In genomic region chr3:32237670-32238026, GRCh38 we compare ENCODE assay signal across 7 cellular contexts. TPM values are rescaled to one million over a fixed set of nuclear protein-coding genes. Genes with fewer than 3 reads are reported as not detected.
DNase-seq lines count a peak whose midpoint lies in the region; FAIRE-seq and TF ChIP-seq lines count a peak whose summit lies in the region.

No MANE protein-coding gene starts in this region.

- FAIRE-seq in GM12892 (lab: Jason Lieb, UNC) = no peak

- H3K27ac ChIP-seq in HUES6 (ENCODE audit: low read depth, low read length) (no peak overlapping the region), iPS-20b (ENCODE audit: low read length) (no peak overlapping the region), skin epidermis (peak overlapping the region in 10 of 21 experiments; percentile 45 to 80 (median 70))

- H3K9me3 Mint-ChIP-seq in activated naive CD8-positive, alpha-beta T cell treated with anti-CD3 and anti-CD28 coated beads for 36 hours = peaks cover 15% of the 10 kb centered on the region

- no peaks in the 10 kb centered on the region for H3K36me3 ChIP-seq in HUES6 (ENCODE audit: control insufficient read depth, insufficient read depth, low read length)
- H3K36me3 ChIP-seq in iPS-20b (ENCODE audit: insufficient read depth, low read depth, low read length) = no peaks in the 10 kb centered on the region

- H3K27me3 ChIP-seq in HUES6 (ENCODE audit: control insufficient read depth, insufficient read depth, low read length) (peaks cover 42% of the 10 kb centered on the region), iPS-20b (ENCODE audit: insufficient read depth, low read length) (peaks cover 46% of the 10 kb centered on the region)

- H3K4me3 Mint-ChIP-seq in activated naive CD8-positive, alpha-beta T cell treated with anti-CD3 and anti-CD28 coated beads for 36 hours = peak overlapping the region; percentile 59

- H3K9ac ChIP-seq in HUES6 (ENCODE audit: low read length) = peak overlapping the region; percentile 29
- H3K9ac ChIP-seq in iPS-20b (ENCODE audit: low read depth, low read length) = no peak overlapping the region

- H3K9me3 ChIP-seq in HUES6 (ENCODE audit: control insufficient read depth, insufficient read depth, low read depth, low read length) = peaks cover 10% of the 10 kb centered on the region
- H3K9me3 ChIP-seq in iPS-20b (ENCODE audit: insufficient read depth, low read depth, low read length) = no peaks in the 10 kb centered on the region

- peak overlapping the region; percentile 82 for H3K4me3 ChIP-seq in HUES6 (ENCODE audit: low read depth, low read length)
- H3K4me3 ChIP-seq in iPS-20b (ENCODE audit: low read length) = peak overlapping the region; percentile 79
- H3K4me3 ChIP-seq in skin epidermis = peak overlapping the region; percentile 58 to 84 (median 66)

- H3K4me1 Mint-ChIP-seq in activated naive CD8-positive, alpha-beta T cell treated with anti-CD3 and anti-CD28 coated beads for 36 hours = peaks cover 12% of the 10 kb centered on the region

- no peak overlapping the region for H3K27ac Mint-ChIP-seq in activated naive CD8-positive, alpha-beta T cell treated with anti-CD3 and anti-CD28 coated beads for 36 hours

- H3K4me1 ChIP-seq in HUES6 (ENCODE audit: control insufficient read depth, insufficient read depth, low read length) (peaks cover 11% of the 10 kb centered on the region), iPS-20b (ENCODE audit: insufficient read depth, low read length) (0 out of 2 replicates have a peak, but pooled peaks cover 4% of the 10 kb centered on the region)

- no peak for DNase-seq in activated naive CD8-positive, alpha-beta T cell treated with anti-CD3 and anti-CD28 coated beads for 36 hours
- DNase-seq in NCI-H2081 treated with DMSO at 0.1 percent for 48 hours (lab: John Stamatoyannopoulos, UW) (no peak), GM12892 (ENCODE audit: insufficient read length) (no peak), T1000 (lab: John Stamatoyannopoulos, UW) (no peak)

- H3K36me3 Mint-ChIP-seq in activated naive CD8-positive, alpha-beta T cell treated with anti-CD3 and anti-CD28 coated beads for 36 hours = peaks cover 2% of the 10 kb centered on the region

- H3K27me3 Mint-ChIP-seq in activated naive CD8-positive, alpha-beta T cell treated with anti-CD3 and anti-CD28 coated beads for 36 hours = peaks cover 20% of the 10 kb centered on the region

- no peak for TF ChIP-seq POLR2A in GM12892 (IDR thresholded peaks at IDR 0.05; ENCODE audit: low read depth, low read length)

RNA-seq across cellular contexts. Expression of gene CMTM8, which starts 0.8 kb away (rescaled TPM):
- 1 to 10 TPM; 5.0 to 5.4 TPM for total RNA-seq in activated naive CD8-positive, alpha-beta T cell treated with anti-CD3 and anti-CD28 coated beads for 36 hours
- not detected for polyA plus RNA-seq in GM12892 (2012; ENCODE audit: missing spikeins)
